In the genomic region with DNA sequence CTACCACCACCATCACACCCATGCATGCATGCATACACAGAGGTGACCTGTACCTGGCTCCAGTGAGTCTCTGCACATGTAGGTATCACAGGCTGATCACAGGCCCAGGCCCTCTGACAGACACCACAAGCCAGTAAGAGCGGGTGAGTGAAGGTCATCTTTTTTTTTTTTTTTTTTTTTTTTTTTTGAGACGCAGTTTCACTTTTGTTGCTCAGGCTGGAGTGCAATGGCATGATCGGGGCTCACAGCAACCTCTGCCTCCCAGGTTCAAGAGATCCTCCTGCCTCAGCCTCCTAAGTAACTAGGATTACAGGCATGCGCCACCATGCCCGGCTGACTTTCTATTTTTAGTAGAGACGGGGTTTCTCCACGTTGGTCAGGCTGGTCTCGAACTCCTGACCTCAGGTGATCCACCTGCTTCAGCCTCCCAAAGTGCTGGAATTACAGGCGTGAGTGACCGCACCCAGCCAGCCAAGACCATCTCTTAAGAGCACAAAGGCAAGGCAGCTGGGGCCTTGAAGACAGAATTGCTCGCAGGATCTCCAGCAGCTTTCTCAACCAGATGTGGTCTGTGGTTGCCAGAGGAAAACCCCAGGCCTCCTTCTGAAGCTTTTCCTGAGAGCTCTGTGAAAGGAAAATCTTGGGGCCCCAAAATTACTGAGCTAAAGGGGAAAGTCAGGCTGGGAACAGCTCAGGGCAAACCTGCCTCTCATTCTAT, we compare ENCODE assay signal across 16 cellular contexts. TPM values are rescaled to one million over a fixed set of nuclear protein-coding genes. Genes with fewer than 3 reads are reported as not detected.
DNase-seq lines count a peak whose midpoint lies in the region; ATAC-seq and TF ChIP-seq lines count a peak whose summit lies in the region.
"Had no signal": no experiment of that assay in that cellular context is flagged by ENCODE, and none has a peak within 500 bp of the region (broad histone marks: within the 10 kb centered on the region; RNA-seq: fewer than 3 reads in every experiment).

No MANE protein-coding gene starts in this region.

- DNase-seq in activated T-cell treated with anti-CD3 and anti-CD28 coated beads, Interleukin-2, amount 50 U/mL, for 24 hours = peak; percentile 64
- DNase-seq in activated T-cell treated with anti-CD3 and anti-CD28 coated beads for 4 hours (no peak), hypothalamus (lab: John Stamatoyannopoulos, UW) (no peak), gastrocnemius medialis (no peak)
- no peak for DNase-seq in activated T-helper 2 cell treated with anti-CD3 and anti-CD28 coated beads, Interferon-gamma antibody, Interleukin-2, Interleukin-4, amounts not matched to agents 10 μg/mL and 5 μg/mL and 100 μg/mL, durations not matched to agents 14 hours and 24 hours and 36 hours (ENCODE audit: low spot score)
- DNase-seq in stimulated activated CD8-positive, alpha-beta memory T cell treated with anti-CD3 and anti-CD28 coated beads, Interleukin-4, amount 100 ng/mL, for 48 hours = peak; percentile 78
- DNase-seq: activated CD4-positive, CD25-positive, alpha-beta regulatory T cell treated with anti-CD3 and anti-CD28 coated beads, Interleukin-2, amount 50 U/mL, for 72 hours; left lung; NCI-H1436; NCI-H526 treated with DMSO at 0.1 percent for 48 hours; SHP77 had no signal

- no peak overlapping the region for H3K4me3 ChIP-seq in gastrocnemius medialis
- H3K4me3 ChIP-seq: left lung, neural progenitor cell had no signal

- H3K4me1 Mint-ChIP-seq in activated T-cell treated with anti-CD3 and anti-CD28 coated beads, Interleukin-2, amount 50 U/mL, for 24 hours (ENCODE audit: low read depth) = peaks cover 78% of the 10 kb centered on the region
- H3K4me1 Mint-ChIP-seq in activated T-helper 2 cell treated with anti-CD3 and anti-CD28 coated beads, Interferon-gamma antibody, Interleukin-2, Interleukin-4, amounts not matched to agents 10 μg/mL and 5 μg/mL and 100 μg/mL, durations not matched to agents 14 hours and 24 hours and 36 hours (ENCODE audit: low read depth) = peaks cover 64% of the 10 kb centered on the region
- H3K4me1 Mint-ChIP-seq: neural progenitor cell had no signal

- TF ChIP-seq CTCF in gastrocnemius medialis (IDR thresholded peaks at IDR 0.05 in 4 of 5, conservative IDR thresholded peaks at IDR 0.05 in 1 of 5) = no peak

- H3K36me3 Mint-ChIP-seq in activated T-cell treated with anti-CD3 and anti-CD28 coated beads, Interleukin-2, amount 50 U/mL, for 24 hours (ENCODE audit: low read depth) = peaks cover 21% of the 10 kb centered on the region
- H3K36me3 Mint-ChIP-seq in activated T-helper 2 cell treated with anti-CD3 and anti-CD28 coated beads, Interferon-gamma antibody, Interleukin-2, Interleukin-4, amounts not matched to agents 10 μg/mL and 5 μg/mL and 100 μg/mL, durations not matched to agents 14 hours and 24 hours and 36 hours (ENCODE audit: low read depth) = peaks cover 25% of the 10 kb centered on the region
- H3K36me3 Mint-ChIP-seq: neural progenitor cell had no signal

- intact Hi-C loops in activated T-helper 2 cell treated with anti-CD3 and anti-CD28 coated beads, Interferon-gamma antibody, Interleukin-2, Interleukin-4, amounts not matched to agents 10 μg/mL and 5 μg/mL and 100 μg/mL, durations not matched to agents 14 hours and 24 hours and 36 hours (cut with micrococcal nuclease) = no loop called here
- intact Hi-C loops in gastrocnemius medialis (cut with DNase I; ENCODE audit: low total_unique reads) = no loop called here

- no peaks in the 10 kb centered on the region for H3K27me3 ChIP-seq in gastrocnemius medialis
- H3K27me3 ChIP-seq: left lung, neural progenitor cell had no signal

- in situ Hi-C loops in gastrocnemius medialis (cut with MboI; ENCODE audit: low sequenced_read_pairs in 4 of 4) = no loop called here

- TF ChIP-seq POLR2A in gastrocnemius medialis (IDR thresholded peaks at IDR 0.05) = no peak

- no peaks in the 10 kb centered on the region for H3K4me1 ChIP-seq in gastrocnemius medialis
- H3K4me1 ChIP-seq: neural progenitor cell had no signal

- ATAC-seq in gastrocnemius medialis = no peak
- ATAC-seq in HG03460 (IDR thresholded peaks at IDR 0.05; ENCODE audit: unreplicated experiment) = no peak
- ATAC-seq: left lung had no signal

- peak overlapping the region; percentile 67 for H3K4me3 Mint-ChIP-seq in activated T-cell treated with anti-CD3 and anti-CD28 coated beads, Interleukin-2, amount 50 U/mL, for 24 hours
- H3K4me3 Mint-ChIP-seq in activated T-helper 2 cell treated with anti-CD3 and anti-CD28 coated beads, Interferon-gamma antibody, Interleukin-2, Interleukin-4, amounts not matched to agents 10 μg/mL and 5 μg/mL and 100 μg/mL, durations not matched to agents 14 hours and 24 hours and 36 hours (ENCODE audit: low read depth) = peak overlapping the region; percentile 83
- H3K4me3 Mint-ChIP-seq: neural progenitor cell had no signal

- H3K27me3 Mint-ChIP-seq in activated T-cell treated with anti-CD3 and anti-CD28 coated beads, Interleukin-2, amount 50 U/mL, for 24 hours = no peaks in the 10 kb centered on the region
- H3K27me3 Mint-ChIP-seq in activated T-helper 2 cell treated with anti-CD3 and anti-CD28 coated beads, Interferon-gamma antibody, Interleukin-2, Interleukin-4, amounts not matched to agents 10 μg/mL and 5 μg/mL and 100 μg/mL, durations not matched to agents 14 hours and 24 hours and 36 hours (ENCODE audit: low read depth) = no peaks in the 10 kb centered on the region

- peaks cover 2% of the 10 kb centered on the region for H3K9me3 Mint-ChIP-seq in activated T-cell treated with anti-CD3 and anti-CD28 coated beads, Interleukin-2, amount 50 U/mL, for 24 hours
- no peaks in the 10 kb centered on the region for H3K9me3 Mint-ChIP-seq in activated T-helper 2 cell treated with anti-CD3 and anti-CD28 coated beads, Interferon-gamma antibody, Interleukin-2, Interleukin-4, amounts not matched to agents 10 μg/mL and 5 μg/mL and 100 μg/mL, durations not matched to agents 14 hours and 24 hours and 36 hours

- H3K27ac ChIP-seq in KOPT-K1 (ENCODE audit: low read depth, low read length, poor library complexity, severe bottlenecking) (peak overlapping the region; percentile 44), gastrocnemius medialis (no peak overlapping the region)
- H3K27ac ChIP-seq: left lung, neural progenitor cell had no signal

- H3K36me3 ChIP-seq in KOPT-K1 (ENCODE audit: insufficient read depth, low read length) (no peaks in the 10 kb centered on the region), gastrocnemius medialis (no peaks in the 10 kb centered on the region)
- H3K36me3 ChIP-seq: left lung, neural progenitor cell had no signal

- H3K27ac Mint-ChIP-seq in activated T-cell treated with anti-CD3 and anti-CD28 coated beads, Interleukin-2, amount 50 U/mL, for 24 hours = peak overlapping the region; percentile 90
- H3K27ac Mint-ChIP-seq in activated T-helper 2 cell treated with anti-CD3 and anti-CD28 coated beads, Interferon-gamma antibody, Interleukin-2, Interleukin-4, amounts not matched to agents 10 μg/mL and 5 μg/mL and 100 μg/mL, durations not matched to agents 14 hours and 24 hours and 36 hours = peak overlapping the region; percentile 94
- H3K27ac Mint-ChIP-seq: neural progenitor cell had no signal

- H3K9me3 ChIP-seq in KOPT-K1 (ENCODE audit: insufficient read depth, low read length, poor library complexity, severe bottlenecking) = no peaks in the 10 kb centered on the region
- no peaks in the 10 kb centered on the region for H3K9me3 ChIP-seq in gastrocnemius medialis
- H3K9me3 ChIP-seq: left lung had no signal

RNA-seq across cellular contexts. Expression of gene NKG7, which starts 3.2 kb away (rescaled TPM):
- 332 and 342 TPM in 2 replicates for total RNA-seq in activated T-helper 2 cell treated with anti-CD3 and anti-CD28 coated beads, Interferon-gamma antibody, Interleukin-2, Interleukin-4, amounts not matched to agents 10 μg/mL and 5 μg/mL and 100 μg/mL, durations not matched to agents 14 hours and 24 hours and 36 hours
- 1 to 10 TPM in 1 of 4 donors, under 1 TPM in 1, not detected in 2; 0.73 to 1.2 TPM for total RNA-seq in gastrocnemius medialis
- total RNA-seq: G401, skeletal muscle tissue had no signal

RNA-seq across cellular contexts. Expression of gene CLDND2, which starts 6.9 kb away (rescaled TPM):
- 13.8 and 14.9 TPM in 2 replicates for total RNA-seq in activated T-helper 2 cell treated with anti-CD3 and anti-CD28 coated beads, Interferon-gamma antibody, Interleukin-2, Interleukin-4, amounts not matched to agents 10 μg/mL and 5 μg/mL and 100 μg/mL, durations not matched to agents 14 hours and 24 hours and 36 hours
- not detected for total RNA-seq in gastrocnemius medialis
- total RNA-seq: G401, skeletal muscle tissue had no signal

RNA-seq across cellular contexts. Expression of gene ETFB, which starts 9.5 kb away (rescaled TPM):
- total RNA-seq in activated T-helper 2 cell treated with anti-CD3 and anti-CD28 coated beads, Interferon-gamma antibody, Interleukin-2, Interleukin-4, amounts not matched to agents 10 μg/mL and 5 μg/mL and 100 μg/mL, durations not matched to agents 14 hours and 24 hours and 36 hours = 209 and 215 TPM in 2 replicates
- total RNA-seq in gastrocnemius medialis = 100 to 1,000 TPM; 118 to 164 (median 141) TPM

RNA-seq across cellular contexts. Expression of gene LIM2, which starts 12.1 kb away (rescaled TPM):
- total RNA-seq in activated T-helper 2 cell treated with anti-CD3 and anti-CD28 coated beads, Interferon-gamma antibody, Interleukin-2, Interleukin-4, amounts not matched to agents 10 μg/mL and 5 μg/mL and 100 μg/mL, durations not matched to agents 14 hours and 24 hours and 36 hours = not detected in 2 replicates
- total RNA-seq in gastrocnemius medialis = not detected
- total RNA-seq: G401, left lung, skeletal muscle tissue had no signal

RNA-seq across cellular contexts. Expression of gene C19orf84, which starts 14.7 kb away (rescaled TPM):
- total RNA-seq in activated T-helper 2 cell treated with anti-CD3 and anti-CD28 coated beads, Interferon-gamma antibody, Interleukin-2, Interleukin-4, amounts not matched to agents 10 μg/mL and 5 μg/mL and 100 μg/mL, durations not matched to agents 14 hours and 24 hours and 36 hours = 0.14 and 0.27 TPM in 2 replicates
- not detected for total RNA-seq in gastrocnemius medialis
- total RNA-seq: G401, skeletal muscle tissue had no signal

Comparison
In these comparisons a context has a peak if more than half of its experiments do, and no peak if none do; other contexts are left out.
1. DNase-seq: peak in activated T-cell treated with anti-CD3 and anti-CD28 coated beads, Interleukin-2, amount 50 U/mL, for 24 hours (single experiment) and stimulated activated CD8-positive, alpha-beta memory T cell treated with anti-CD3 and anti-CD28 coated beads, Interleukin-4, amount 100 ng/mL, for 48 hours (single experiment); none in activated T-cell treated with anti-CD3 and anti-CD28 coated beads for 4 hours (single experiment), activated T-helper 2 cell treated with anti-CD3 and anti-CD28 coated beads, Interferon-gamma antibody, Interleukin-2, Interleukin-4, amounts not matched to agents 10 μg/mL and 5 μg/mL and 100 μg/mL, durations not matched to agents 14 hours and 24 hours and 36 hours (single experiment), hypothalamus (0 of 51) and gastrocnemius medialis (0 of 2).
2. RNA of gene NKG7, which starts 3.2 kb away (total RNA-seq): 332 to 342 TPM in activated T-helper 2 cell treated with anti-CD3 and anti-CD28 coated beads, Interferon-gamma antibody, Interleukin-2, Interleukin-4, amounts not matched to agents 10 μg/mL and 5 μg/mL and 100 μg/mL, durations not matched to agents 14 hours and 24 hours and 36 hours; 0.73 to 1.2 TPM in gastrocnemius medialis; every median in the first group is over 100 times any median in the second.
3. RNA of gene CLDND2, which starts 6.9 kb away (total RNA-seq): 13.8 to 14.9 TPM in activated T-helper 2 cell treated with anti-CD3 and anti-CD28 coated beads, Interferon-gamma antibody, Interleukin-2, Interleukin-4, amounts not matched to agents 10 μg/mL and 5 μg/mL and 100 μg/mL, durations not matched to agents 14 hours and 24 hours and 36 hours; not detected in gastrocnemius medialis; every median in the first group is over 10 times any median in the second.